Comparison of ENCODE assay signal across 8 cellular contexts in genomic region chrX:24536551-24536950, GRCh38.
"Had no signal": no experiment of that assay in that cellular context is flagged by ENCODE, and none has a peak within 500 bp of the region (broad histone marks: within the 10 kb centered on the region; RNA-seq: fewer than 3 reads in every experiment).

No MANE protein-coding gene starts in this region.

- DNase-seq: GM23248, GOT3, H9, HCEC 1CT, IMR-90, KG1 had no signal

- H3K9me3 Mint-ChIP-seq: H9 had no signal

- FAIRE-seq: H54, K562 had no signal

- H3K27ac ChIP-seq: GM23248 had no signal

- ATAC-seq: K562 had no signal

- H3K4me3 Mint-ChIP-seq: H9 had no signal

- H3K27ac Mint-ChIP-seq: H9 had no signal

- H3K4me3 ChIP-seq: GM23248, K562 had no signal
